In genomic region chr9:126488881-126489404, GRCh38 we compare ENCODE assay signal across 27 cellular contexts.
DNase-seq lines count a peak whose midpoint lies in the region; ATAC-seq, FAIRE-seq and TF ChIP-seq lines count a peak whose summit lies in the region.
"Had no signal": no experiment of that assay in that cellular context is flagged by ENCODE, and none has a peak within 500 bp of the region (broad histone marks: within the 10 kb centered on the region; RNA-seq: fewer than 3 reads in every experiment).

No MANE protein-coding gene starts in this region.

- peaks cover 14% of the 10 kb centered on the region for H3K36me3 Mint-ChIP-seq in central memory CD8-positive, alpha-beta T cell (ENCODE audit: insufficient read depth)

- H3K79me1 ChIP-seq in neuronal stem cell (ENCODE audit: low read depth, low read length), result no peaks in the 10 kb centered on the region

- no peak overlapping the region for H3K23ac ChIP-seq in neuronal stem cell (ENCODE audit: low read depth, low read length, poor library complexity)

- H3K27ac ChIP-seq in kidney (ENCODE audit: low read depth in 2 of 2, low read length in 2 of 2) (no peak overlapping the region), neuronal stem cell (replicated peaks; ENCODE audit: low read length) (no peak overlapping the region), upper lobe of right lung (no peak overlapping the region), stomach (no peak overlapping the region)
- H3K27ac ChIP-seq: C4-2B, thoracic aorta had no signal

- H3K4ac ChIP-seq in neuronal stem cell (ENCODE audit: low read length), result no peak overlapping the region

- no peak overlapping the region for H2BK5ac ChIP-seq in neuronal stem cell (ENCODE audit: low read length)

- H3K9ac ChIP-seq in kidney (ENCODE audit: low read length in 2 of 2), result no peak overlapping the region
- peak overlapping the region; percentile 38 for H3K9ac ChIP-seq in neuronal stem cell (ENCODE audit: low read depth, low read length, poor library complexity)

- no peak for DNase-seq in central memory CD8-positive, alpha-beta T cell (ENCODE audit: low spot score in 2 of 2)
- DNase-seq in kidney (peak; percentile 54), neuronal stem cell (ENCODE audit: low spot score) (no peak), upper lobe of right lung (no peak), stomach (no peak)
- DNase-seq: activated CD4-positive, alpha-beta T cell treated with anti-CD3 and anti-CD28 coated beads, Interleukin-2, amount 50 U/mL, for 4 hours; activated naive CD4-positive, alpha-beta T cell treated with Interleukin-2 at 50 U/mL for 16 hours; cerebellar nuclear complex; COR-L47; foreskin melanocyte; Karpas-422; kidney glomerular epithelial cell; NCI-H1417; NCI-H2029 treated with DMSO at 0.1 percent for 48 hours; NCI-H2227 treated with DMSO at 0.1 percent for 48 hours; NCI-H526 treated with DMSO at 0.1 percent for 48 hours; SHP77; stimulated activated naive B cell treated with anti-CD40 and anti-IgM and Interleukin-4, amounts not matched to agents 10 μg/mL and 1 μg/mL and 100 μg/mL, for 72 hours; T-helper 17 cell had no signal

- no peak overlapping the region for H2AFZ ChIP-seq in neuronal stem cell (ENCODE audit: low read length)

- TF ChIP-seq POLR2A in stomach (IDR thresholded peaks at IDR 0.05), result no peak

- TF ChIP-seq EP300 in stomach (IDR thresholded peaks at IDR 0.05), result no peak

- H3K14ac ChIP-seq in neuronal stem cell (ENCODE audit: low read length), result no peak overlapping the region

- H3K4me1 ChIP-seq in kidney (ENCODE audit: control insufficient read depth in 1 of 2, insufficient read depth in 1 of 2, low read depth in 1 of 2, low read length in 2 of 2) (no peaks in the 10 kb centered on the region), neuronal stem cell (ENCODE audit: control insufficient read depth in 2 of 2, insufficient read depth in 1 of 2, low read depth in 1 of 2, low read length in 2 of 2) (peaks cover 0 to 5% of the 10 kb centered on the region in 2 donors), upper lobe of right lung (no peaks in the 10 kb centered on the region), stomach (peaks cover 0 to 19% (median 6%) of the 10 kb centered on the region in 4 donors)

- H2BK15ac ChIP-seq in neuronal stem cell (ENCODE audit: low read length), result no peak overlapping the region

- H3K27me3 Mint-ChIP-seq in central memory CD8-positive, alpha-beta T cell, result no peaks in the 10 kb centered on the region
- H3K27me3 Mint-ChIP-seq: stimulated activated naive B cell treated with anti-CD40 and anti-IgM and Interleukin-4, amounts not matched to agents 10 μg/mL and 1 μg/mL and 100 μg/mL, for 72 hours; T-helper 17 cell had no signal

- intact Hi-C loops in kidney (cut with DNase I), result no loop called here
- intact Hi-C loops in upper lobe of right lung (cut with DNase I), result no loop called here
- intact Hi-C loops in stomach (cut with DNase I; ENCODE audit: low total_unique reads), result no loop called here

- peak overlapping the region; percentile 20 for H3K18ac ChIP-seq in neuronal stem cell (ENCODE audit: low read length)

- no peak overlapping the region for H3K4me2 ChIP-seq in neuronal stem cell (ENCODE audit: insufficient read depth, low read length, poor library complexity, severe bottlenecking)

- no CpG with 5 or more reads among the region's 8 CpGs for WGBS in neuronal stem cell (ENCODE audit: extremely low coverage in 2 of 2, insufficient read length in 2 of 2, insufficient replicate concordance in 1 of 2), 2 donors
- WGBS in stomach, 5 donors, result 91 to 96% (median 95%) methylated on average over 4 to 8 of the region's 8 CpGs

- no peak overlapping the region for H4K91ac ChIP-seq in neuronal stem cell (ENCODE audit: low read depth, low read length, poor library complexity)

- ATAC-seq in central memory CD8-positive, alpha-beta T cell (replicated peaks; ENCODE audit: extremely low read depth, poor library complexity, severe bottlenecking), result no peak
- ATAC-seq in upper lobe of right lung (peak; percentile 22), HG02623 (IDR thresholded peaks at IDR 0.05; ENCODE audit: unreplicated experiment) (no peak), GM21786 (IDR thresholded peaks at IDR 0.05; ENCODE audit: unreplicated experiment) (no peak)
- ATAC-seq: Panc1; stimulated activated naive B cell treated with anti-CD40 and anti-IgM and Interleukin-4, amounts not matched to agents 10 μg/mL and 1 μg/mL and 100 μg/mL, for 72 hours; T-helper 17 cell had no signal

- TF ChIP-seq CTCF in kidney (IDR thresholded peaks at IDR 0.05; ENCODE audit: borderline replicate concordance, extremely low read depth, insufficient read depth), result no peak
- TF ChIP-seq CTCF in upper lobe of right lung (IDR thresholded peaks at IDR 0.05), result no peak
- no peak for TF ChIP-seq CTCF in stomach (IDR thresholded peaks at IDR 0.05)

- H3K27me3 ChIP-seq in neuronal stem cell (ENCODE audit: control insufficient read depth in 3 of 3, insufficient read depth in 3 of 3, low read depth in 1 of 3, low read length in 3 of 3), result no peaks in the 10 kb centered on the region
- H3K27me3 ChIP-seq in upper lobe of right lung, result no peaks in the 10 kb centered on the region
- H3K27me3 ChIP-seq in stomach, result no peaks in the 10 kb centered on the region

- H2AK5ac ChIP-seq in neuronal stem cell (ENCODE audit: low read depth, low read length), result peak overlapping the region; percentile 46

- no peak overlapping the region for H3K27ac Mint-ChIP-seq in central memory CD8-positive, alpha-beta T cell (ENCODE audit: low read depth)
- H3K27ac Mint-ChIP-seq: activated T-helper 1 cell treated with anti-CD3 and anti-CD28 coated beads, Interleukin-12 subunit alpha, Interleukin-12 subunit beta, Interleukin-2, Interleukin-4 antibody, amounts not matched to agents 30 ng/mL and 10 ng/mL and 1 ng/mL, durations not matched to agents 14 hours and 24 hours and 36 hours; stimulated activated naive B cell treated with anti-CD40 and anti-IgM and Interleukin-4, amounts not matched to agents 10 μg/mL and 1 μg/mL and 100 μg/mL, for 72 hours; T-helper 17 cell had no signal

- H3K4me3 Mint-ChIP-seq in central memory CD8-positive, alpha-beta T cell, result peak overlapping the region; percentile 18
- H3K4me3 Mint-ChIP-seq: activated T-helper 1 cell treated with anti-CD3 and anti-CD28 coated beads, Interleukin-12 subunit alpha, Interleukin-12 subunit beta, Interleukin-2, Interleukin-4 antibody, amounts not matched to agents 30 ng/mL and 10 ng/mL and 1 ng/mL, durations not matched to agents 14 hours and 24 hours and 36 hours; stimulated activated naive B cell treated with anti-CD40 and anti-IgM and Interleukin-4, amounts not matched to agents 10 μg/mL and 1 μg/mL and 100 μg/mL, for 72 hours; T-helper 17 cell had no signal

- no peaks in the 10 kb centered on the region for H3K9me3 Mint-ChIP-seq in central memory CD8-positive, alpha-beta T cell
- H3K9me3 Mint-ChIP-seq: activated T-helper 1 cell treated with anti-CD3 and anti-CD28 coated beads, Interleukin-12 subunit alpha, Interleukin-12 subunit beta, Interleukin-2, Interleukin-4 antibody, amounts not matched to agents 30 ng/mL and 10 ng/mL and 1 ng/mL, durations not matched to agents 14 hours and 24 hours and 36 hours; stimulated activated naive B cell treated with anti-CD40 and anti-IgM and Interleukin-4, amounts not matched to agents 10 μg/mL and 1 μg/mL and 100 μg/mL, for 72 hours had no signal

- peaks cover 2% of the 10 kb centered on the region for H3K4me1 Mint-ChIP-seq in central memory CD8-positive, alpha-beta T cell

- no peaks in the 10 kb centered on the region for H3K9me3 ChIP-seq in kidney (ENCODE audit: control insufficient read depth in 1 of 2, low read length in 2 of 2)
- no peaks in the 10 kb centered on the region for H3K9me3 ChIP-seq in neuronal stem cell (replicated peaks in 1 of 2; ENCODE audit: control insufficient read depth in 2 of 2, insufficient read depth in 1 of 2, low read depth in 1 of 2, low read length in 2 of 2)
- no peaks in the 10 kb centered on the region for H3K9me3 ChIP-seq in upper lobe of right lung
- no peaks in the 10 kb centered on the region for H3K9me3 ChIP-seq in stomach
- H3K9me3 ChIP-seq: HAP-1, thoracic aorta had no signal

- H3K4me3 ChIP-seq in kidney (ENCODE audit: low read length in 2 of 2) (no peak overlapping the region), neuronal stem cell (ENCODE audit: low read length in 2 of 2) (no peak overlapping the region), upper lobe of right lung (no peak overlapping the region), stomach (no peak overlapping the region)
- H3K4me3 ChIP-seq: HAP-1, thoracic aorta had no signal

- no peak overlapping the region for H4K8ac ChIP-seq in neuronal stem cell (ENCODE audit: low read depth, low read length)

- H3K36me3 ChIP-seq in kidney (ENCODE audit: control insufficient read depth in 1 of 2, insufficient read depth in 2 of 2, low read length in 2 of 2), result peaks cover 0 to 3% of the 10 kb centered on the region in 2 donors
- peaks cover 5 to 8% of the 10 kb centered on the region in 2 donors for H3K36me3 ChIP-seq in neuronal stem cell (replicated peaks in 1 of 2; ENCODE audit: control insufficient read depth in 2 of 2, insufficient read depth in 2 of 2, low read length in 2 of 2)
- peaks cover 3% of the 10 kb centered on the region for H3K36me3 ChIP-seq in upper lobe of right lung
- peaks cover 1 to 30% (median 18%) of the 10 kb centered on the region in 4 donors for H3K36me3 ChIP-seq in stomach
- H3K36me3 ChIP-seq: HAP-1, thoracic aorta had no signal

- no peak overlapping the region for H2BK12ac ChIP-seq in neuronal stem cell (ENCODE audit: low read length)

- no peak for FAIRE-seq in kidney (lab: Jason Lieb, UNC)
- FAIRE-seq: GM12892 had no signal

- H2BK120ac ChIP-seq in neuronal stem cell (ENCODE audit: low read depth, low read length), result no peak overlapping the region
